7 cellular contexts compared by ENCODE assay signal in the genomic region with DNA sequence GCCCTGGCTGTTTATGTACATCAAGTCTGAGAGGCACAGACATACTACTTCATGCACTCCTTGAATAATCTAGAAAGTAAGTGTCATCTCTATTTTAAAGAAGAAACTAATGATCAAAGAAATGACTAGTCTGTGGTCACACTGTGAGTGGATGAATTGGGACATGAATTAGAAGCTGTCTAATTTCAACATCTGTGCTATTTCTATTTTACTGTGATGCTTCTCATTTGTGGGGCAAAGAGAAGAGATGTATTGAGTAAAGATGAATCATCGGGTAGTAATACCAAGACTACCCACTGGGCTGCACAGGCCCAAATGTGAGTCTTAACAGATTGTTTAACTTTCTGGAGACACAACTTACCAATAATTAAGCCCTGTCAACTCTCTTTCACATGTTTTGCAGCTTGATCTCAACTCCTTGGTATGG.
DNase-seq lines count a peak whose midpoint lies in the region; ATAC-seq, FAIRE-seq and TF ChIP-seq lines count a peak whose summit lies in the region.

No MANE protein-coding gene starts in this region.

- peak; percentile 92 for ATAC-seq in GM21717 (IDR thresholded peaks at IDR 0.05; ENCODE audit: unreplicated experiment)

- FAIRE-seq in HTR-8/SVneo (lab: Jason Lieb, UNC), result no peak

- no peak overlapping the region for H3K27ac ChIP-seq in coronary artery

- H3K4me3 ChIP-seq in cardiac fibroblast (replicated peaks in 1 of 2; ENCODE audit: low read depth in 2 of 2, low read length in 2 of 2), result no peak overlapping the region
- H3K4me3 ChIP-seq in coronary artery, result no peak overlapping the region

- DNase-seq in GM13977 (ENCODE audit: low spot score), result peak; percentile 66
- peak; percentile 6 for DNase-seq in HTR-8/SVneo (ENCODE audit: insufficient read length, low spot score)
- peak; percentile 31 to 63 for DNase-seq in cardiac fibroblast (ENCODE audit: low read depth in 2 of 2)
- DNase-seq in coronary artery (ENCODE audit: low spot score), result no peak
- DNase-seq in inferior parietal cortex (ENCODE audit: extremely low spot score), result no peak
- DNase-seq in activated gamma-delta T cell (lab: John Stamatoyannopoulos, UW), result no peak

- in situ Hi-C loops in GM13977 (cut with MboI; ENCODE audit: low pct_unique_long_range_greater_than_20kb, low sequenced_read_pairs, unreplicated experiment), result no loop called here

- no peak for TF ChIP-seq CTCF in GM13977 (IDR thresholded peaks at IDR 0.05; ENCODE audit: extremely low read depth, insufficient read depth, missing control alignments)
- peak; percentile 49 for TF ChIP-seq CTCF in cardiac fibroblast (IDR thresholded peaks at IDR 0.05; ENCODE audit: low read depth, low read length)
- TF ChIP-seq CTCF in coronary artery (IDR thresholded peaks at IDR 0.05), result no peak

Comparison
In these comparisons a context has a peak if more than half of its experiments do, and no peak if none do; other contexts are left out.
1. DNase-seq: peak in GM13977 (single experiment), HTR-8/SVneo (single experiment) and cardiac fibroblast (2 of 2); none in coronary artery (single experiment), inferior parietal cortex (single experiment) and activated gamma-delta T cell (single experiment).